ENCODE assay signal across 8 cellular contexts in genomic region chr1:228463559-228464455, GRCh38. TPM values are rescaled to one million over a fixed set of nuclear protein-coding genes. Genes with fewer than 3 reads are reported as not detected.
DNase-seq lines count a peak whose midpoint lies in the region; ATAC-seq, FAIRE-seq and TF ChIP-seq lines count a peak whose summit lies in the region.

No MANE protein-coding gene starts in this region.

- POLR2A ChIA-PET in PC-9 (lab: Charles Lee; ENCODE audit: unreplicated experiment) = interaction anchor here (0.6 kb wide), 1 partner anchor 12 kb away, joined by 6 read pairs; no protein-coding TSS in a partner anchor
- POLR2A ChIA-PET in activated naive CD8-positive, alpha-beta T cell treated with anti-CD3 and anti-CD28 coated beads, Interleukin-2, amount 10 ng/mL, durations not matched to agents 7 days and 5 days (lab: Charles Lee) = interaction anchor here (0.9 to 4.9 kb wide), 18 partner anchors 8 to 698 kb away, joined by 3 to 111 read pairs (median 4); partner anchors contain the start of genes ARF1, GUK1, IBA57 and RNF187

- H3K36me3 ChIP-seq in PC-9 (ENCODE audit: low read depth) = no peaks in the 10 kb centered on the region
- no peaks in the 10 kb centered on the region for H3K36me3 ChIP-seq in kidney (ENCODE audit: control insufficient read depth in 1 of 2, insufficient read depth in 2 of 2, low read length in 2 of 2)

- H3K9me3 ChIP-seq in PC-9 (ENCODE audit: insufficient read depth, low read depth) (no peaks in the 10 kb centered on the region), kidney (ENCODE audit: control insufficient read depth in 1 of 2, low read length in 2 of 2) (no peaks in the 10 kb centered on the region)

- no peaks in the 10 kb centered on the region for H3K4me1 ChIP-seq in PC-9 (replicated peaks; ENCODE audit: insufficient read depth)
- peaks cover 0 to 5% of the 10 kb centered on the region in 2 donors for H3K4me1 ChIP-seq in kidney (ENCODE audit: control insufficient read depth in 1 of 2, insufficient read depth in 1 of 2, low read depth in 1 of 2, low read length in 2 of 2)

- no peak overlapping the region for H3K4me2 ChIP-seq in PC-9

- no peak overlapping the region for H3K9ac ChIP-seq in kidney (ENCODE audit: low read length in 2 of 2)

- peaks cover 12% of the 10 kb centered on the region for H3K27me3 Mint-ChIP-seq in activated naive CD8-positive, alpha-beta T cell treated with anti-CD3 and anti-CD28 coated beads, Interleukin-2, amount 10 ng/mL, durations not matched to agents 7 days and 5 days
- peaks cover 74 to 95% of the 10 kb centered on the region in 2 donors for H3K27me3 Mint-ChIP-seq in stimulated activated naive B cell treated with anti-CD40 and anti-IgM and Interleukin-4, amounts not matched to agents 10 μg/mL and 1 μg/mL and 100 μg/mL, for 72 hours

- H3K36me3 Mint-ChIP-seq in activated naive CD8-positive, alpha-beta T cell treated with anti-CD3 and anti-CD28 coated beads, Interleukin-2, amount 10 ng/mL, durations not matched to agents 7 days and 5 days = peaks cover 7% of the 10 kb centered on the region
- peaks cover 0 to 3% of the 10 kb centered on the region in 2 donors for H3K36me3 Mint-ChIP-seq in stimulated activated naive B cell treated with anti-CD40 and anti-IgM and Interleukin-4, amounts not matched to agents 10 μg/mL and 1 μg/mL and 100 μg/mL, for 72 hours

- intact Hi-C loops in PC-9 (cut with micrococcal nuclease; ENCODE audit: unreplicated experiment) (loop anchor here (2.0 kb wide), 1 partner anchor 23 kb away; the partner anchor contains the start of gene RNF187), kidney (cut with DNase I) (no loop called here)

- H3K27ac Mint-ChIP-seq in activated naive CD8-positive, alpha-beta T cell treated with anti-CD3 and anti-CD28 coated beads, Interleukin-2, amount 10 ng/mL, durations not matched to agents 7 days and 5 days = peak overlapping the region; percentile 88
- no peak overlapping the region for H3K27ac Mint-ChIP-seq in stimulated activated naive B cell treated with anti-CD40 and anti-IgM and Interleukin-4, amounts not matched to agents 10 μg/mL and 1 μg/mL and 100 μg/mL, for 72 hours

- TF ChIP-seq CTCF in PC-9 (conservative IDR thresholded peaks at IDR 0.05) = no peak
- no peak for TF ChIP-seq CTCF in kidney (IDR thresholded peaks at IDR 0.05; ENCODE audit: borderline replicate concordance, extremely low read depth, insufficient read depth)

- peaks cover 60% of the 10 kb centered on the region for H3K4me1 Mint-ChIP-seq in activated naive CD8-positive, alpha-beta T cell treated with anti-CD3 and anti-CD28 coated beads, Interleukin-2, amount 10 ng/mL, durations not matched to agents 7 days and 5 days
- peaks cover 21 to 24% of the 10 kb centered on the region in 2 donors for H3K4me1 Mint-ChIP-seq in stimulated activated naive B cell treated with anti-CD40 and anti-IgM and Interleukin-4, amounts not matched to agents 10 μg/mL and 1 μg/mL and 100 μg/mL, for 72 hours

- H3K4me3 Mint-ChIP-seq in activated naive CD8-positive, alpha-beta T cell treated with anti-CD3 and anti-CD28 coated beads, Interleukin-2, amount 10 ng/mL, durations not matched to agents 7 days and 5 days = peak overlapping the region; percentile 82
- peak overlapping the region; percentile 75 to 77 for H3K4me3 Mint-ChIP-seq in stimulated activated naive B cell treated with anti-CD40 and anti-IgM and Interleukin-4, amounts not matched to agents 10 μg/mL and 1 μg/mL and 100 μg/mL, for 72 hours

- CTCF ChIA-PET in PC-9 (lab: Charles Lee) = interaction anchor here (0.6 kb wide), 2 partner anchors 227 to 357 kb away, joined by 3 to 5 read pairs; no protein-coding TSS in a partner anchor

- H3K27me3 ChIP-seq in PC-9 (ENCODE audit: insufficient read depth, low read depth) = peaks cover 23% of the 10 kb centered on the region; the same call in 1 of the 2 replicates

- DNase-seq in A172 (ENCODE audit: low spot score) (peak; percentile 35), GM18507 (ENCODE audit: extremely low spot score, insufficient read length, low read depth) (no peak), PC-9 (peak in 1 of 2 experiments; percentile 48), kidney (peak; percentile 79), hippocampal formation (lab: John Stamatoyannopoulos, UW) (no peak)
- DNase-seq in activated naive CD8-positive, alpha-beta T cell treated with anti-CD3 and anti-CD28 coated beads, Interleukin-2, amount 10 ng/mL, durations not matched to agents 7 days and 5 days = peak; percentile 84
- DNase-seq in stimulated activated naive B cell treated with anti-CD40 and anti-IgM and Interleukin-4, amounts not matched to agents 10 μg/mL and 1 μg/mL and 100 μg/mL, for 72 hours = no peak

- no TSS peak for BruUV-seq in PC-9 (replicated peaks; lab: Mats Ljungman, UMichigan)

- peak; percentile 41 for ATAC-seq in HG03066 (IDR thresholded peaks at IDR 0.05; ENCODE audit: low read depth, unreplicated experiment)
- ATAC-seq in activated naive CD8-positive, alpha-beta T cell treated with anti-CD3 and anti-CD28 coated beads, Interleukin-2, amount 10 ng/mL, durations not matched to agents 7 days and 5 days (ENCODE audit: low read depth) = peak; percentile 70
- ATAC-seq in stimulated activated naive B cell treated with anti-CD40 and anti-IgM and Interleukin-4, amounts not matched to agents 10 μg/mL and 1 μg/mL and 100 μg/mL, for 72 hours (replicated peaks) = peak; percentile 34 to 45

- H3K9me2 ChIP-seq in PC-9 (ENCODE audit: insufficient read depth) = no peaks in the 10 kb centered on the region

- no peaks in the 10 kb centered on the region for H3K9me3 Mint-ChIP-seq in activated naive CD8-positive, alpha-beta T cell treated with anti-CD3 and anti-CD28 coated beads, Interleukin-2, amount 10 ng/mL, durations not matched to agents 7 days and 5 days
- no peaks in the 10 kb centered on the region for H3K9me3 Mint-ChIP-seq in stimulated activated naive B cell treated with anti-CD40 and anti-IgM and Interleukin-4, amounts not matched to agents 10 μg/mL and 1 μg/mL and 100 μg/mL, for 72 hours

- H4K20me1 ChIP-seq in PC-9 (ENCODE audit: insufficient read depth) = no peaks in the 10 kb centered on the region

- FAIRE-seq in GM18507 (lab: Jason Lieb, UNC) (peak; percentile 73), kidney (lab: Jason Lieb, UNC) (no peak)

- H3K4me3 ChIP-seq in PC-9 (no peak overlapping the region; the same call in 1 of the 2 replicates), kidney (ENCODE audit: low read length in 2 of 2) (no peak overlapping the region)

- peak overlapping the region; percentile 42; the same call in 1 of the 2 replicates for H2AFZ ChIP-seq in PC-9

- H3K79me2 ChIP-seq in PC-9 (ENCODE audit: low read depth) = no peaks in the 10 kb centered on the region

- no peaks in the 10 kb centered on the region for H3F3A ChIP-seq in PC-9 (ENCODE audit: insufficient read depth, low read depth)

- H3K27ac ChIP-seq in PC-9 (no peak overlapping the region), kidney (ENCODE audit: low read depth in 2 of 2, low read length in 2 of 2) (no peak overlapping the region)

RNA-seq across cellular contexts. Expression of gene RNF187, which starts 23.4 kb away (rescaled TPM):
- 94.5 and 118 TPM in 2 replicates for total RNA-seq in A172 (2014; rRNA removed; shearing (Covaris generic))
- 182 and 227 TPM in 2 replicates for total RNA-seq in PC-9 (2021)
- total RNA-seq in activated naive CD8-positive, alpha-beta T cell treated with anti-CD3 and anti-CD28 coated beads, Interleukin-2, amount 10 ng/mL, durations not matched to agents 7 days and 5 days = 100 to 1,000 TPM; 128 to 143 TPM
- total RNA-seq in kidney = 137 TPM
- 85.2 TPM for polyA plus RNA-seq in kidney (ENCODE audit: insufficient read depth, low read depth, low replicate concordance)

RNA-seq across cellular contexts. Expression of gene TRIM17, which starts 47.1 kb away (rescaled TPM):
- total RNA-seq in A172 (2014; rRNA removed; shearing (Covaris generic)) = not detected in 2 replicates
- 47.4 and 55.5 TPM in 2 replicates for total RNA-seq in PC-9 (2021)
- total RNA-seq in activated naive CD8-positive, alpha-beta T cell treated with anti-CD3 and anti-CD28 coated beads, Interleukin-2, amount 10 ng/mL, durations not matched to agents 7 days and 5 days = 1 to 10 TPM; 3.4 to 4.3 TPM
- 6.5 TPM for total RNA-seq in kidney
- 1.3 TPM for polyA plus RNA-seq in kidney (ENCODE audit: insufficient read depth, low read depth, low replicate concordance)

RNA-seq across cellular contexts. Expression of gene TRIM11, which starts 57.2 kb away (rescaled TPM):
- total RNA-seq in A172 (2014; rRNA removed; shearing (Covaris generic)) = 35.9 and 36.1 TPM in 2 replicates
- total RNA-seq in PC-9 (2021) (76.5 and 78.2 TPM in 2 replicates), kidney (24.2 TPM)
- total RNA-seq in activated naive CD8-positive, alpha-beta T cell treated with anti-CD3 and anti-CD28 coated beads, Interleukin-2, amount 10 ng/mL, durations not matched to agents 7 days and 5 days = 10 to 100 TPM; 66.6 to 73.2 TPM
- 10.9 TPM for polyA plus RNA-seq in kidney (ENCODE audit: insufficient read depth, low read depth, low replicate concordance)

Comparison
In these comparisons a context has a peak if more than half of its experiments do, and no peak if none do; other contexts are left out.
1. DNase-seq: peak in A172 (single experiment), activated naive CD8-positive, alpha-beta T cell treated with anti-CD3 and anti-CD28 coated beads, Interleukin-2, amount 10 ng/mL, durations not matched to agents 7 days and 5 days (single experiment) and kidney (single experiment); none in GM18507 (single experiment), stimulated activated naive B cell treated with anti-CD40 and anti-IgM and Interleukin-4, amounts not matched to agents 10 μg/mL and 1 μg/mL and 100 μg/mL, for 72 hours (single experiment) and hippocampal formation (0 of 2).
2. Peak in every context shown above with its lines, with median percentiles within 50 percentile points of each other: ATAC-seq.